ENCODE assay signal across 2 cellular contexts in the genomic region with DNA sequence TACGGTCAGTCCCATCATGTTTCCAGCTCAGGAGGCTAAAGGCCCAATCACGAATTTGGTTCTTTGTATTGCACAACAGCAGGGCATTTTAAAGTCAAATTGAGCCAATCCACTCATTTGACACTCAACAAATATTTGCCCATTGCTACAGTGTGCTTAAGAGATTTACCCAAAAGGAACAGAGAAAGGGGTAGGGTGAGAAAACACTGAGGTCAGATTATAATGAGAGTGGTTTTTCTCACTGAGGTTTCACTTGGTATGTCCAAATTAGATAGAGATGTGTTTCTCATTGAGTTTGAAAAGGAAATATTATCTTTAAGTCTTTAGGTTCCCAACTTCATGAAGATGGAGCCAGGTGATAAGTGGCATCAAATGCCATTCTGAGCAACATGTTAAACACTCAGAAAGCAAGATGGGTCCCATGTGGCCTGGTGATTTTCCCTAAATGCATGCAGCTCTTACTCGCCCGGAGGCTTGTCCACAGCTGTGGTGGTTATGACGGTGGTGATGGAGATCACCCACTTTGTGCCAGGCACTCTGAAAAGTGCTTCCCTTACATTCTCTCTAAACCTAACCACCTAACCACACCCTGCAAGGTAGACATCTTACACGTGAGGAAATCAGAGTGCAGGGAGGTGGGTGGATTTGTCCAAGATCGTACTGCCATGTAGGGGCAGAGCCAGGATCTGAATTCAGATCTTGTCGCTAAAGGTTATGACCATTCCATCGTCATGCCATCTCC.
A peak's percentile ranks its signal among the peaks of the same experiment; 100 is the strongest.
TF ChIP-seq lines count a peak whose summit lies in the region.

No MANE protein-coding gene starts in this region.

TF ChIP-seq in IMR-90, 13 proteins besides CTCF, POLR2A, EP300 and RAD21:
- TF ChIP-seq RFX5 (IDR thresholded peaks at IDR 0.05; ENCODE audit: low read depth, low read length), result no peak
- peak; percentile 69 for TF ChIP-seq CEBPB (IDR thresholded peaks at IDR 0.05; ENCODE audit: low read depth, low read length)
TF ChIP-seq in IMR-90: peak in this region for 1.

TF ChIP-seq in H1, 55 proteins besides CTCF, POLR2A, EP300 and RAD21:
- TF ChIP-seq RNF2 (IDR thresholded peaks at IDR 0.05; ENCODE audit: borderline replicate concordance, low read depth, low read length, missing control alignments, poor library complexity, severe bottlenecking) (no peak), CEBPB (IDR thresholded peaks at IDR 0.05; ENCODE audit: low read depth, low read length) (peak; percentile 60), GTF2F1 (IDR thresholded peaks at IDR 0.05; ENCODE audit: borderline replicate concordance, low read depth, low read length) (no peak), CHD2 (IDR thresholded peaks at IDR 0.05; ENCODE audit: low read length) (no peak), GABPA (IDR thresholded peaks at IDR 0.05; ENCODE audit: borderline replicate concordance, insufficient read depth, low read length) (no peak)
